In genomic region chr13:112629161-112629560, GRCh38 we compare ENCODE assay signal across 16 cellular contexts. TPM values are rescaled to one million over a fixed set of nuclear protein-coding genes. Genes with fewer than 3 reads are reported as not detected.
DNase-seq lines count a peak whose midpoint lies in the region; ATAC-seq and TF ChIP-seq lines count a peak whose summit lies in the region.
"Had no signal": no experiment of that assay in that cellular context is flagged by ENCODE, and none has a peak within 500 bp of the region (broad histone marks: within the 10 kb centered on the region; RNA-seq: fewer than 3 reads in every experiment).

No MANE protein-coding gene starts in this region.

- no peak overlapping the region for H3K27ac ChIP-seq in gastroesophageal sphincter
- no peak overlapping the region for H3K27ac ChIP-seq in adrenal gland
- H3K27ac ChIP-seq: 22Rv1, C4-2B had no signal

- TF ChIP-seq CTCF in BE2C (IDR thresholded peaks at IDR 0.05; ENCODE audit: low read depth, low read length) (no peak), gastroesophageal sphincter (IDR thresholded peaks at IDR 0.05) (no peak), adrenal gland (IDR thresholded peaks at IDR 0.05) (no peak)

- no peak for TF ChIP-seq EP300 in gastroesophageal sphincter (IDR thresholded peaks at IDR 0.05)

- WGBS in gastroesophageal sphincter (ENCODE audit: low coverage in 1 of 2), 2 donors, result 78 to 89% methylated on average over 5 to 8 of the region's 8 CpGs
- WGBS in adrenal gland, 4 donors, result 76 to 91% (median 81%) methylated on average over 8 of the region's 8 CpGs

- H3K4me3 ChIP-seq in BE2C (ENCODE audit: low read depth, low read length), result peak overlapping the region; percentile 20
- H3K4me3 ChIP-seq in gastroesophageal sphincter, result no peak overlapping the region
- H3K4me3 ChIP-seq in adrenal gland, result no peak overlapping the region
- H3K4me3 ChIP-seq: GM23338 had no signal

- H3K9me3 ChIP-seq in BE2C (no peaks in the 10 kb centered on the region), gastroesophageal sphincter (no peaks in the 10 kb centered on the region), adrenal gland (replicated peaks in 1 of 3) (no peaks in the 10 kb centered on the region)
- H3K9me3 ChIP-seq: Caco-2 had no signal

- intact Hi-C loops in adrenal gland (cut with DNase I), result no loop called here

- H3K4me1 ChIP-seq in BE2C, result no peaks in the 10 kb centered on the region
- no peaks in the 10 kb centered on the region for H3K4me1 ChIP-seq in gastroesophageal sphincter
- no peaks in the 10 kb centered on the region for H3K4me1 ChIP-seq in adrenal gland (replicated peaks in 1 of 2)
- H3K4me1 ChIP-seq: Caco-2 had no signal

- no peak for ATAC-seq in left lobe of liver
- ATAC-seq in gastroesophageal sphincter, result no peak
- no peak for ATAC-seq in GM21737 (IDR thresholded peaks at IDR 0.05; ENCODE audit: unreplicated experiment)
- ATAC-seq: CD8-positive, alpha-beta T cell; GM23338; HCT116 had no signal

- DNase-seq in BE2C (no peak), RPMI7951 (ENCODE audit: low read depth) (peak; percentile 4), left lobe of liver (ENCODE audit: low spot score) (peak; percentile 11), adrenal gland (no peak)
- DNase-seq: Caco-2; CD4-positive, CD25-positive, alpha-beta regulatory T cell; CD8-positive, alpha-beta T cell; DMS153; DND-41; H9 had no signal

- TF ChIP-seq POLR2A in gastroesophageal sphincter (IDR thresholded peaks at IDR 0.05), result no peak
- TF ChIP-seq POLR2A in adrenal gland (IDR thresholded peaks at IDR 0.05), result no peak

- no peaks in the 10 kb centered on the region for H3K36me3 ChIP-seq in BE2C
- H3K36me3 ChIP-seq in gastroesophageal sphincter, result no peaks in the 10 kb centered on the region
- H3K36me3 ChIP-seq in adrenal gland (replicated peaks in 1 of 2), result no peaks in the 10 kb centered on the region

- H3K27me3 ChIP-seq in BE2C, result no peaks in the 10 kb centered on the region
- peaks cover 1% of the 10 kb centered on the region for H3K27me3 ChIP-seq in gastroesophageal sphincter
- H3K27me3 ChIP-seq in adrenal gland, result peaks cover 4% of the 10 kb centered on the region

RNA-seq across cellular contexts. Expression of gene TUBGCP3, which starts 41.2 kb away (rescaled TPM):
- polyA plus RNA-seq in BE2C (2012; ENCODE audit: insufficient read depth, insufficient read length, low read depth), result 59.4 TPM
- 14.0 and 17.3 TPM in 2 replicates for total RNA-seq in RPMI7951 (2014; rRNA removed; shearing (Covaris generic))
- total RNA-seq in left lobe of liver, result 18.8 TPM
- total RNA-seq in gastroesophageal sphincter, result 10 to 100 TPM; 25.6 to 37.8 (median 28.9) TPM
- 10 to 100 TPM; 17.2 to 34.0 (median 25.3) TPM for total RNA-seq in adrenal gland
- polyA plus RNA-seq in adrenal gland, result 10 to 100 TPM; 12.2 to 15.6 (median 13.2) TPM

Comparison
In these comparisons a context has a peak if more than half of its experiments do, and no peak if none do; other contexts are left out.
1. DNase-seq: peak in RPMI7951 (single experiment) and left lobe of liver (single experiment); none in BE2C (single experiment) and adrenal gland (0 of 7).